2 cellular contexts compared by ENCODE assay signal in the genomic region with DNA sequence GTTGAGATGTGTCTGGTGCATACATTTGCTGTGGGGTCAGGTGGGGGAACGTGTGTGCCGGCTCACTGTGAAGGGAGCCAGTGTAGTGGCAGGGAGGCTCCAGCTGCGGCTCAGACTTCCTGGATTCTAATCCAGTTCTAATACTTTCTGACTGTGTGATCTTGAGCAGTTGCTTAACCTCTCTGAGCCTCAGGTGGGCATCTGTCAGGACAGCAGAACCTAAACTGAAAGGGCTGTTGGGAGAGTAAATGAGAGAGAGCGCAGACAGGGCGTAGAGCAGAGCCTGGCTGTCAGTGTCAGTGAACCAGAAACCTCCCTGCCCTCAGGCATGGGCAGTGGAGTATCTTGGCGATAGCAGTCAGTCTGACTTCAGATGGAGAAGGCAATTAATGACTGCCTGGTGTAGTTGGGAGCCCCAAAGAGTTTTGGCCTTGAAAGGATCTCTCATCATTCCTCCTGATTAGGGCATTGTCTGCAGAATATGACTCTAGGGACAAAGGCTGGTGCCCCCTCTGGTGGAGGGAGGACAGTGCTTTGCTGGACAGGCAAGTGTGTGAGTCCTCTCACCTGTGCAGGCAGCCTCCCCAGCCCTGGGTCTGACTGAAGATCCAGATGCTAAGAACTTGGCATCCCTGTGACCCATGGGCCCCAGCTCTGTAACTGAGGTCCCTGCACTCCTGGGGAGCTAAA.
A peak's percentile ranks its signal among the peaks of the same experiment; 100 is the strongest.
TF ChIP-seq lines count a peak whose summit lies in the region.

No MANE protein-coding gene starts in this region.

TF ChIP-seq in WTC11, 78 proteins besides CTCF, POLR2A, EP300 and RAD21:
- no peak for TF ChIP-seq ZNF121 (CRISPR knock-in tag; IDR thresholded peaks at IDR 0.05)

TF ChIP-seq in HepG2, 621 proteins besides CTCF, POLR2A, EP300 and RAD21:
- no peak for TF ChIP-seq ZNF883 (CRISPR knock-in tag; IDR thresholded peaks at IDR 0.05; ENCODE audit: not compliant biosample characterization)
- no peak for TF ChIP-seq ZSCAN20 (CRISPR knock-in tag; IDR thresholded peaks at IDR 0.05; ENCODE audit: borderline replicate concordance)
- no peak for TF ChIP-seq ZNF710 (CRISPR knock-in tag; IDR thresholded peaks at IDR 0.05; ENCODE audit: borderline replicate concordance)
- TF ChIP-seq ZNF530 (CRISPR knock-in tag; IDR thresholded peaks at IDR 0.05; ENCODE audit: low read depth) = no peak
- no peak for TF ChIP-seq SMARCE1 (IDR thresholded peaks at IDR 0.05; ENCODE audit: borderline replicate concordance)
- TF ChIP-seq, protein P1, sequence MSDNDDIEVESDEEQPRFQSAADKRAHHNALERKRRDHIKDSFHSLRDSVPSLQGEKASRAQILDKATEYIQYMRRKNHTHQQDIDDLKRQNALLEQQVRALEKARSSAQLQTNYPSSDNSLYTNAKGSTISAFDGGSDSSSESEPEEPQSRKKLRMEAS (IDR thresholded peaks at IDR 0.05) = peak; percentile 51; the same call in 1 of the 2 replicates
- TF ChIP-seq MEIS2 (CRISPR knock-in tag; IDR thresholded peaks at IDR 0.05) = no peak
- peak; percentile 6; the same call in 1 of the 2 replicates for TF ChIP-seq FOSL2 (CRISPR knock-in tag; IDR thresholded peaks at IDR 0.05)
- peak; percentile 20 for TF ChIP-seq XRCC5 (optimal IDR thresholded peaks at IDR 0.05; ENCODE audit: low read length)
- 0 out of 2 replicates have a peak, but pooled peaks have one; percentile 25 for TF ChIP-seq NFKBIZ (CRISPR knock-in tag; IDR thresholded peaks at IDR 0.05)
- TF ChIP-seq, protein P2, sequence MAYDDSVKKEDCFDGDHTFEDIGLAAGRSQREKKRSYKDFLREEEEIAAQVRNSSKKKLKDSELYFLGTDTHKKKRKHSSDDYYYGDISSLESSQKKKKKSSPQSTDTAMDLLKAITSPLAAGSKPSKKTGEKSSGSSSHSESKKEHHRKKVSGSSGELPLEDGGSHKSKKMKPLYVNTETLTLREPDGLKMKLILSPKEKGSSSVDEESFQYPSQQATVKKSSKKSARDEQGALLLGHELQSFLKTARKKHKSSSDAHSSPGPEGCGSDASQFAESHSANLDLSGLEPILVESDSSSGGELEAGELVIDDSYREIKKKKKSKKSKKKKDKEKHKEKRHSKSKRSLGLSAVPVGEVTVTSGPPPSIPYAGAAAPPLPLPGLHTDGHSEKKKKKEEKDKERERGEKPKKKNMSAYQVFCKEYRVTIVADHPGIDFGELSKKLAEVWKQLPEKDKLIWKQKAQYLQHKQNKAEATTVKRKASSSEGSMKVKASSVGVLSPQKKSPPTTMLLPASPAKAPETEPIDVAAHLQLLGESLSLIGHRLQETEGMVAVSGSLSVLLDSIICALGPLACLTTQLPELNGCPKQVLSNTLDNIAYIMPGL (CRISPR knock-in tag; IDR thresholded peaks at IDR 0.05; ENCODE audit: borderline replicate concordance in 1 of 2, low read depth in 1 of 2) = peak in 1 of 2 experiments; percentile 35; a peak in 1 of 4 replicates
- 0 out of 2 replicates have a peak, but pooled peaks have one; percentile 17 for TF ChIP-seq ZNF782 (CRISPR knock-in tag; IDR thresholded peaks at IDR 0.05; ENCODE audit: borderline replicate concordance)
- TF ChIP-seq SMC3 (IDR thresholded peaks at IDR 0.05; ENCODE audit: low read length) = peak; percentile 78
- TF ChIP-seq HOXA3 (CRISPR knock-in tag; IDR thresholded peaks at IDR 0.05) = no peak
- peak; percentile 22; the same call in 1 of the 2 replicates for TF ChIP-seq KDM2A (CRISPR knock-in tag; IDR thresholded peaks at IDR 0.05; ENCODE audit: borderline replicate concordance, low read depth)
- TF ChIP-seq, protein P3, sequence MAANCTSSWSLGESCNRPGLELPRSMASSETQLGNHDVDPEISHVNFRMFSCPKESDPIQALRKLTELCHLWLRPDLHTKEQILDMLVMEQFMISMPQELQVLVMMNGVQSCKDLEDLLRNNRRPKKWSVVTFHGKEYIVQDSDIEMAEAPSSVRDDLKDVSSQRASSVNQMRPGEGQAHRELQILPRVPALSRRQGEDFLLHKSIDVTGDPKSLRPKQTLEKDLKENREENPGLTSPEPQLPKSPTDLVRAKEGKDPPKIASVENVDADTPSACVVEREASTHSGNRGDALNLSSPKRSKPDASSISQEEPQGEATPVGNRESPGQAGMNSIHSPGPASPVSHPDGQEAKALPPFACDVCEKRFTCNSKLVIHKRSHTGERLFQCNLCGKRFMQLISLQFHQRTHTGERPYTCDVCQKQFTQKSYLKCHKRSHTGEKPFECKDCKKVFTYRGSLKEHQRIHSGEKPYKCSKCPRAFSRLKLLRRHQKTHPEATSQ (CRISPR knock-in tag; IDR thresholded peaks at IDR 0.05; ENCODE audit: borderline replicate concordance) = no peak
- peak; percentile 88 for TF ChIP-seq ZNF768 (CRISPR knock-in tag; IDR thresholded peaks at IDR 0.05)
- no peak for TF ChIP-seq DZIP1 (CRISPR knock-in tag; IDR thresholded peaks at IDR 0.05)
- no peak for TF ChIP-seq ZNF878 (CRISPR knock-in tag; IDR thresholded peaks at IDR 0.05)
- TF ChIP-seq NR3C1 (CRISPR knock-in tag; IDR thresholded peaks at IDR 0.05) = no peak
- TF ChIP-seq SP5 (CRISPR knock-in tag; IDR thresholded peaks at IDR 0.05; ENCODE audit: borderline replicate concordance, low read depth) = no peak
- no peak for TF ChIP-seq HNF4G (IDR thresholded peaks at IDR 0.05; ENCODE audit: borderline replicate concordance, low read depth, low read length)
- TF ChIP-seq HNF4G (CRISPR knock-in tag; IDR thresholded peaks at IDR 0.05; ENCODE audit: borderline replicate concordance, low read depth) = no peak
- TF ChIP-seq RBFOX2 (IDR thresholded peaks at IDR 0.05; ENCODE audit: low read depth, low read length) = no peak
- TF ChIP-seq STAG1 (CRISPR knock-in tag; IDR thresholded peaks at IDR 0.05) = peak; percentile 64
- TF ChIP-seq, protein P4, sequence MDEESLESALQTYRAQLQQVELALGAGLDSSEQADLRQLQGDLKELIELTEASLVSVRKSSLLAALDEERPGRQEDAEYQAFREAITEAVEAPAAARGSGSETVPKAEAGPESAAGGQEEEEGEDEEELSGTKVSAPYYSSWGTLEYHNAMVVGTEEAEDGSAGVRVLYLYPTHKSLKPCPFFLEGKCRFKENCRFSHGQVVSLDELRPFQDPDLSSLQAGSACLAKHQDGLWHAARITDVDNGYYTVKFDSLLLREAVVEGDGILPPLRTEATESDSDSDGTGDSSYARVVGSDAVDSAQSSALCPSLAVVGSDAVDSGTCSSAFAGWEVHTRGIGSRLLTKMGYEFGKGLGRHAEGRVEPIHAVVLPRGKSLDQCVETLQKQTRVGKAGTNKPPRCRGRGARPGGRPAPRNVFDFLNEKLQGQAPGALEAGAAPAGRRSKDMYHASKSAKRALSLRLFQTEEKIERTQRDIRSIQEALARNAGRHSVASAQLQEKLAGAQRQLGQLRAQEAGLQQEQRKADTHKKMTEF (CRISPR knock-in tag; IDR thresholded peaks at IDR 0.05) = no peak
- 0 out of 2 replicates have a peak, but pooled peaks have one; percentile 65 for TF ChIP-seq ZNF605 (CRISPR knock-in tag; IDR thresholded peaks at IDR 0.05)
- TF ChIP-seq, protein P5, sequence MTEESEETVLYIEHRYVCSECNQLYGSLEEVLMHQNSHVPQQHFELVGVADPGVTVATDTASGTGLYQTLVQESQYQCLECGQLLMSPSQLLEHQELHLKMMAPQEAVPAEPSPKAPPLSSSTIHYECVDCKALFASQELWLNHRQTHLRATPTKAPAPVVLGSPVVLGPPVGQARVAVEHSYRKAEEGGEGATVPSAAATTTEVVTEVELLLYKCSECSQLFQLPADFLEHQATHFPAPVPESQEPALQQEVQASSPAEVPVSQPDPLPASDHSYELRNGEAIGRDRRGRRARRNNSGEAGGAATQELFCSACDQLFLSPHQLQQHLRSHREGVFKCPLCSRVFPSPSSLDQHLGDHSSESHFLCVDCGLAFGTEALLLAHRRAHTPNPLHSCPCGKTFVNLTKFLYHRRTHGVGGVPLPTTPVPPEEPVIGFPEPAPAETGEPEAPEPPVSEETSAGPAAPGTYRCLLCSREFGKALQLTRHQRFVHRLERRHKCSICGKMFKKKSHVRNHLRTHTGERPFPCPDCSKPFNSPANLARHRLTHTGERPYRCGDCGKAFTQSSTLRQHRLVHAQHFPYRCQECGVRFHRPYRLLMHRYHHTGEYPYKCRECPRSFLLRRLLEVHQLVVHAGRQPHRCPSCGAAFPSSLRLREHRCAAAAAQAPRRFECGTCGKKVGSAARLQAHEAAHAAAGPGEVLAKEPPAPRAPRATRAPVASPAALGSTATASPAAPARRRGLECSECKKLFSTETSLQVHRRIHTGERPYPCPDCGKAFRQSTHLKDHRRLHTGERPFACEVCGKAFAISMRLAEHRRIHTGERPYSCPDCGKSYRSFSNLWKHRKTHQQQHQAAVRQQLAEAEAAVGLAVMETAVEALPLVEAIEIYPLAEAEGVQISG (CRISPR knock-in tag; IDR thresholded peaks at IDR 0.05) = peak; percentile 68
